15 cellular contexts compared by ENCODE assay signal in genomic region chr12:62684586-62685295, GRCh38.
A peak's percentile ranks its signal among the peaks of the same experiment; 100 is the strongest.
DNase-seq lines count a peak whose midpoint lies in the region; ATAC-seq and TF ChIP-seq lines count a peak whose summit lies in the region.
"Had no signal": no experiment of that assay in that cellular context is flagged by ENCODE, and none has a peak within 500 bp of the region (broad histone marks: within the 10 kb centered on the region; RNA-seq: fewer than 3 reads in every experiment).

No MANE protein-coding gene starts in this region.

- ATAC-seq in heart right ventricle, result peak in 7 of 8 donors; percentile 66 to 82 (median 75)
- ATAC-seq: activated naive CD4-positive, alpha-beta T cell treated with anti-CD3 and anti-CD28 coated beads, Interleukin-2, amount 50 U/mL, for 72 hours had no signal

- H3K4me3 Mint-ChIP-seq in progenitor cell of endocrine pancreas (ENCODE audit: low read depth), result no peak overlapping the region
- H3K4me3 Mint-ChIP-seq: B cell, type B pancreatic cell had no signal

- no peaks in the 10 kb centered on the region for H3K27me3 ChIP-seq in adipocyte (replicated peaks; ENCODE audit: control insufficient read depth, insufficient read depth, low read length)
- H3K27me3 ChIP-seq in heart right ventricle, result no peaks in the 10 kb centered on the region

- no peaks in the 10 kb centered on the region for H3K9me3 Mint-ChIP-seq in progenitor cell of endocrine pancreas (ENCODE audit: low read depth)

- H3K27me3 Mint-ChIP-seq in progenitor cell of endocrine pancreas, result no peaks in the 10 kb centered on the region
- H3K27me3 Mint-ChIP-seq: type B pancreatic cell had no signal

- no peaks in the 10 kb centered on the region for H3K36me3 ChIP-seq in adipocyte (ENCODE audit: control insufficient read depth, insufficient read depth, low read length, severe bottlenecking)
- H3K36me3 ChIP-seq in heart right ventricle, result peaks cover 0 to 22% (median 0%) of the 10 kb centered on the region in 9 donors

- DNase-seq in AG08396 (ENCODE audit: low spot score), result peak; percentile 19
- peak; percentile 73 for DNase-seq in adipocyte (ENCODE audit: low read depth)
- peak; percentile 68 to 69 for DNase-seq in heart right ventricle
- DNase-seq in progenitor cell of endocrine pancreas (ENCODE audit: low spot score, unreplicated experiment), result no peak
- DNase-seq in kidney tubule cell (ENCODE audit: low spot score), result no peak
- DNase-seq in SHP77 treated with DMSO at 0.1 percent for 48 hours (lab: John Stamatoyannopoulos, UW), result no peak
- no peak for DNase-seq in epidermal melanocyte (ENCODE audit: insufficient read length, low spot score)
- DNase-seq in NCI-H2107 (lab: John Stamatoyannopoulos, UW), result no peak
- DNase-seq: activated CD4-positive, alpha-beta T cell treated with anti-CD3 and anti-CD28 coated beads for 1 hour; NCI-H1694 treated with DMSO at 0.1 percent for 48 hours; stimulated activated CD4-positive, alpha-beta T cell treated with anti-CD3 and anti-CD28 coated beads, Interleukin-1b, Interleukin-23, amount 100 ng/mL, for 48 hours had no signal

- intact Hi-C loops in heart right ventricle (cut with DNase I), result no loop called here

- peak overlapping the region; percentile 21 for H3K27ac Mint-ChIP-seq in progenitor cell of endocrine pancreas
- H3K27ac Mint-ChIP-seq: activated naive CD4-positive, alpha-beta T cell treated with anti-CD3 and anti-CD28 coated beads, Interleukin-2, amount 50 U/mL, for 72 hours; B cell had no signal

- no peak for TF ChIP-seq CTCF in heart right ventricle (IDR thresholded peaks at IDR 0.05)
- TF ChIP-seq CTCF in progenitor cell of endocrine pancreas (IDR thresholded peaks at IDR 0.05; ENCODE audit: unreplicated experiment), result no peak

- H3K4me1 ChIP-seq in adipocyte (ENCODE audit: control insufficient read depth, insufficient read depth, low read length), result peaks cover 46% of the 10 kb centered on the region
- H3K4me1 ChIP-seq in heart right ventricle, result peaks cover 0 to 16% (median 10%) of the 10 kb centered on the region in 9 donors

- H3K27ac ChIP-seq in heart right ventricle, result peak overlapping the region in 9 of 10 donors; percentile 11 to 86 (median 79)
- H3K27ac ChIP-seq: RWPE1 had no signal

- H3K36me3 Mint-ChIP-seq in progenitor cell of endocrine pancreas (ENCODE audit: insufficient read depth), result peaks cover 15% of the 10 kb centered on the region
- H3K36me3 Mint-ChIP-seq: activated naive CD4-positive, alpha-beta T cell treated with anti-CD3 and anti-CD28 coated beads, Interleukin-2, amount 50 U/mL, for 72 hours had no signal

- peak overlapping the region; percentile 90 for H3K9ac ChIP-seq in adipocyte (ENCODE audit: low read length)

- H3K4me3 ChIP-seq in adipocyte (ENCODE audit: low read length) (peak overlapping the region; percentile 71), heart right ventricle (peak overlapping the region in 1 of 10 donors; percentile 5)

- no peaks in the 10 kb centered on the region for H3K4me1 Mint-ChIP-seq in progenitor cell of endocrine pancreas (ENCODE audit: low read depth)

- no peaks in the 10 kb centered on the region for H3K9me3 ChIP-seq in adipocyte (ENCODE audit: control insufficient read depth, low read length)
- H3K9me3 ChIP-seq in heart right ventricle, result no peaks in the 10 kb centered on the region

- 74 to 76% methylated on average over 6 of the region's 6 CpGs for WGBS in heart right ventricle, 2 donors

Comparison
In these comparisons a context has a peak if more than half of its experiments do, and no peak if none do; other contexts are left out.
1. DNase-seq: peak in AG08396 (single experiment), adipocyte (single experiment) and heart right ventricle (2 of 2); none in progenitor cell of endocrine pancreas (single experiment), kidney tubule cell (single experiment), SHP77 treated with DMSO at 0.1 percent for 48 hours (single experiment), epidermal melanocyte (single experiment) and NCI-H2107 (single experiment).